Comparison of ENCODE assay signal across 20 cellular contexts in genomic region chr14:21042918-21043317, GRCh38. TPM values are rescaled to one million over a fixed set of nuclear protein-coding genes. Genes with fewer than 3 reads are reported as not detected.
DNase-seq lines count a peak whose midpoint lies in the region; ATAC-seq and TF ChIP-seq lines count a peak whose summit lies in the region.
"Had no signal": no experiment of that assay in that cellular context is flagged by ENCODE, and none has a peak within 500 bp of the region (broad histone marks: within the 10 kb centered on the region; RNA-seq: fewer than 3 reads in every experiment).

No MANE protein-coding gene starts in this region.

- no peak for DNase-seq in left ventricle myocardium inferior
- DNase-seq in cardiac septum (ENCODE audit: low spot score): no peak
- peak in 41 of 42 donors; percentile 48 to 89 (median 77) for DNase-seq in head of caudate nucleus
- DNase-seq in osteocyte (ENCODE audit: extremely low spot score, unreplicated experiment): no peak
- no peak for DNase-seq in NOMO-1 treated with dmso at 0.1 percent for 144 hours (lab: John Stamatoyannopoulos, UW; ENCODE audit: unreplicated experiment)
- DNase-seq in T-helper 2 cell treated with Interferon-gamma antibody and Interleukin-4, amounts not matched to agents 5 μg/mL and 100 μg/mL, for 36 hours (ENCODE audit: low spot score): no peak
- no peak for DNase-seq in NCI-H2029 treated with DMSO at 0.1 percent for 48 hours (lab: John Stamatoyannopoulos, UW)
- DNase-seq: activated CD4-positive, alpha-beta T cell treated with anti-CD3 and anti-CD28 coated beads, Interleukin-2, amount 50 U/mL, for 4 hours; activated naive CD8-positive, alpha-beta T cell treated with anti-CD3 and anti-CD28 coated beads, Interleukin-2, amount 10 ng/mL, durations not matched to agents 7 days and 5 days; activated T-cell treated with anti-CD3 and anti-CD28 coated beads, Interleukin-2, amount 50 U/mL, for 4 hours; CD8-positive, alpha-beta T cell; GM23248; Karpas-422; kidney; NCI-H446 treated with DMSO at 0.1 percent for 48 hours had no signal

- intact Hi-C loops in left ventricle myocardium inferior (cut with micrococcal nuclease): no loop called here
- intact Hi-C loops in cardiac septum (cut with DNase I): loop anchor here (5.0 kb wide), 1 partner anchor 186 kb away; no protein-coding TSS in a partner anchor
- intact Hi-C loops in head of caudate nucleus (cut with DNase I): no loop called here

- H3K9me3 ChIP-seq in left ventricle myocardium inferior (replicated peaks): no peaks in the 10 kb centered on the region
- H3K9me3 ChIP-seq: A549, tibial nerve had no signal

- no peaks in the 10 kb centered on the region for H3K36me3 ChIP-seq in left ventricle myocardium inferior
- H3K36me3 ChIP-seq: tibial nerve had no signal

- peaks cover 22% of the 10 kb centered on the region for H3K27me3 Mint-ChIP-seq in osteocyte (ENCODE audit: unreplicated experiment)
- peaks cover 26% of the 10 kb centered on the region for H3K27me3 Mint-ChIP-seq in T-helper 2 cell treated with Interferon-gamma antibody and Interleukin-4, amounts not matched to agents 5 μg/mL and 100 μg/mL, for 36 hours (ENCODE audit: low read depth)

- no peak overlapping the region for H3K4me3 Mint-ChIP-seq in osteocyte (ENCODE audit: unreplicated experiment)
- H3K4me3 Mint-ChIP-seq in T-helper 2 cell treated with Interferon-gamma antibody and Interleukin-4, amounts not matched to agents 5 μg/mL and 100 μg/mL, for 36 hours: no peak overlapping the region
- H3K4me3 Mint-ChIP-seq: activated naive CD8-positive, alpha-beta T cell treated with anti-CD3 and anti-CD28 coated beads, Interleukin-2, amount 10 ng/mL, durations not matched to agents 7 days and 5 days; activated T-cell treated with anti-CD3 and anti-CD28 coated beads, Interleukin-2, amount 50 U/mL, for 4 hours; CD8-positive, alpha-beta T cell had no signal

- peak overlapping the region; percentile 55 for H3K27ac Mint-ChIP-seq in osteocyte (ENCODE audit: unreplicated experiment)
- no peak overlapping the region for H3K27ac Mint-ChIP-seq in T-helper 2 cell treated with Interferon-gamma antibody and Interleukin-4, amounts not matched to agents 5 μg/mL and 100 μg/mL, for 36 hours
- H3K27ac Mint-ChIP-seq: CD8-positive, alpha-beta T cell had no signal

- no peaks in the 10 kb centered on the region for H3K27me3 ChIP-seq in left ventricle myocardium inferior (ENCODE audit: low read depth)
- H3K27me3 ChIP-seq: tibial nerve had no signal

- H3K9me3 Mint-ChIP-seq in osteocyte (ENCODE audit: unreplicated experiment): no peaks in the 10 kb centered on the region
- H3K9me3 Mint-ChIP-seq in T-helper 2 cell treated with Interferon-gamma antibody and Interleukin-4, amounts not matched to agents 5 μg/mL and 100 μg/mL, for 36 hours: no peaks in the 10 kb centered on the region
- H3K9me3 Mint-ChIP-seq: activated naive CD8-positive, alpha-beta T cell treated with anti-CD3 and anti-CD28 coated beads, Interleukin-2, amount 10 ng/mL, durations not matched to agents 7 days and 5 days; activated T-cell treated with anti-CD3 and anti-CD28 coated beads, Interleukin-2, amount 50 U/mL, for 4 hours; CD8-positive, alpha-beta T cell had no signal

- peak overlapping the region; percentile 5 for H3K4me3 ChIP-seq in left ventricle myocardium inferior
- H3K4me3 ChIP-seq: A549, GM23248, tibial nerve had no signal

- H3K4me1 Mint-ChIP-seq in osteocyte (ENCODE audit: unreplicated experiment): peaks cover 38% of the 10 kb centered on the region
- peaks cover 6% of the 10 kb centered on the region for H3K4me1 Mint-ChIP-seq in T-helper 2 cell treated with Interferon-gamma antibody and Interleukin-4, amounts not matched to agents 5 μg/mL and 100 μg/mL, for 36 hours (ENCODE audit: low read depth)

- H3K4me1 ChIP-seq in left ventricle myocardium inferior: peaks cover 56% of the 10 kb centered on the region
- H3K4me1 ChIP-seq: A549 had no signal

- H3K36me3 Mint-ChIP-seq in osteocyte (ENCODE audit: unreplicated experiment): no peaks in the 10 kb centered on the region
- no peaks in the 10 kb centered on the region for H3K36me3 Mint-ChIP-seq in T-helper 2 cell treated with Interferon-gamma antibody and Interleukin-4, amounts not matched to agents 5 μg/mL and 100 μg/mL, for 36 hours (ENCODE audit: low read depth)
- H3K36me3 Mint-ChIP-seq: activated naive CD8-positive, alpha-beta T cell treated with anti-CD3 and anti-CD28 coated beads, Interleukin-2, amount 10 ng/mL, durations not matched to agents 7 days and 5 days; CD8-positive, alpha-beta T cell had no signal

- peak overlapping the region; percentile 77 for H3K27ac ChIP-seq in left ventricle myocardium inferior (replicated peaks)
- H3K27ac ChIP-seq: A549, GM23248, tibial nerve had no signal

- no peak for ATAC-seq in HG02938 (IDR thresholded peaks at IDR 0.05; ENCODE audit: unreplicated experiment)
- ATAC-seq: A549; activated T-cell treated with anti-CD3 and anti-CD28 coated beads, Interleukin-2, amount 50 U/mL, for 4 hours; CD8-positive, alpha-beta T cell had no signal

- no peak for TF ChIP-seq CTCF in left ventricle myocardium inferior (IDR thresholded peaks at IDR 0.05; ENCODE audit: borderline replicate concordance)
- TF ChIP-seq CTCF in osteocyte (IDR thresholded peaks at IDR 0.05): no peak

RNA-seq across cellular contexts. Expression of gene RNASE7, which starts 0.8 kb away (rescaled TPM):
- not detected for total RNA-seq in left ventricle myocardium inferior
- not detected for total RNA-seq in cardiac septum
- not detected in 2 replicates for total RNA-seq in osteocyte
- total RNA-seq: activated naive CD8-positive, alpha-beta T cell treated with anti-CD3 and anti-CD28 coated beads, Interleukin-2, amount 10 ng/mL, durations not matched to agents 7 days and 5 days; activated T-cell treated with anti-CD3 and anti-CD28 coated beads, Interleukin-2, amount 50 U/mL, for 4 hours; CD8-positive, alpha-beta T cell; chondrocyte; endothelial cell of umbilical vein; GM23248; kidney; tibial nerve had no signal

RNA-seq across cellular contexts. Expression of gene RNASE13, which starts 8.3 kb away (rescaled TPM):
- not detected for total RNA-seq in left ventricle myocardium inferior
- not detected for total RNA-seq in cardiac septum
- not detected in 2 replicates for total RNA-seq in osteocyte
- total RNA-seq: activated naive CD8-positive, alpha-beta T cell treated with anti-CD3 and anti-CD28 coated beads, Interleukin-2, amount 10 ng/mL, durations not matched to agents 7 days and 5 days; activated T-cell treated with anti-CD3 and anti-CD28 coated beads, Interleukin-2, amount 50 U/mL, for 4 hours; CD8-positive, alpha-beta T cell; chondrocyte; endothelial cell of umbilical vein; GM23248; kidney; tibial nerve had no signal

RNA-seq across cellular contexts. Expression of gene TPPP2, which starts 12.9 kb away (rescaled TPM):
- total RNA-seq in left ventricle myocardium inferior (1.6 TPM), cardiac septum (0.73 TPM), osteocyte (not detected in 2 replicates)
- total RNA-seq: activated naive CD8-positive, alpha-beta T cell treated with anti-CD3 and anti-CD28 coated beads, Interleukin-2, amount 10 ng/mL, durations not matched to agents 7 days and 5 days; activated T-cell treated with anti-CD3 and anti-CD28 coated beads, Interleukin-2, amount 50 U/mL, for 4 hours; CD8-positive, alpha-beta T cell; chondrocyte; endothelial cell of umbilical vein; GM23248; kidney; tibial nerve had no signal

RNA-seq across cellular contexts. Expression of gene RNASE8, which starts 14.7 kb away (rescaled TPM):
- total RNA-seq in left ventricle myocardium inferior (not detected), cardiac septum (not detected), osteocyte (not detected in 2 replicates)
- total RNA-seq: activated naive CD8-positive, alpha-beta T cell treated with anti-CD3 and anti-CD28 coated beads, Interleukin-2, amount 10 ng/mL, durations not matched to agents 7 days and 5 days; activated T-cell treated with anti-CD3 and anti-CD28 coated beads, Interleukin-2, amount 50 U/mL, for 4 hours; CD8-positive, alpha-beta T cell; chondrocyte; endothelial cell of umbilical vein; GM23248; kidney; tibial nerve had no signal

RNA-seq across cellular contexts. Expression of gene NDRG2, which starts 18.1 kb away (rescaled TPM):
- total RNA-seq in left ventricle myocardium inferior: 346 TPM
- total RNA-seq in cardiac septum: 304 TPM
- total RNA-seq in osteocyte: 8.0 and 8.6 TPM in 2 replicates
- total RNA-seq: endothelial cell of umbilical vein had no signal

Comparison
In these comparisons a context has a peak if more than half of its experiments do, and no peak if none do; other contexts are left out.
1. DNase-seq: peak in head of caudate nucleus (41 of 42); none in left ventricle myocardium inferior (single experiment), cardiac septum (single experiment), osteocyte (single experiment), NOMO-1 treated with dmso at 0.1 percent for 144 hours (single experiment), T-helper 2 cell treated with Interferon-gamma antibody and Interleukin-4, amounts not matched to agents 5 μg/mL and 100 μg/mL, for 36 hours (single experiment) and NCI-H2029 treated with DMSO at 0.1 percent for 48 hours (single experiment).